ENCODE assay signal across 12 cellular contexts in the genomic region with DNA sequence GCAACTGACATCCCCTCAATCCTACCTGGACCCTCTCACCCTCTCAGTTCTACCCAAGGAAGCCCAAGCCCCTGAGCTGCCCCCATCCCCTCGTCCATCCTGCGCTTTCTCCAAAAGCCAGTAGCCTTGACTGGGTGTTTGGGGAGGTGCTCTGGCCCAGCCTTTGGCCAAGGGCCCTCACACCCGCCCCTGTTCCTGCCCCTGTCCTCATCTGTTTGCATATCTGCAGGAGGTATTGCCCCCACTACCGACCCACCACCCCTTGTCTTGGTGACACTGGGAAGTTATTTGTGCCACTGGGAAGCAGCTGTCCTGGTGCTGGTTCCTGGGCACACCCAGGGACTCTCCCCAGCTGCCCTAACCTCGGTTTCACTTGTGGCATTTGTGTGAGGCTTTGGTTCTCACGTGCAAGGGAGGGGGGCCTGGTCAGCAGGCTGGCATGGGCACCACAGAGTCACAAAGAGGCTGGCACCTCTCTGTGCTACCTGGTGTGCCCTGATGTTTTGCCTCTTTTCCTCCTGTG.
DNase-seq lines count a peak whose midpoint lies in the region; ATAC-seq, FAIRE-seq and TF ChIP-seq lines count a peak whose summit lies in the region.
"Had no signal": no experiment of that assay in that cellular context is flagged by ENCODE, and none has a peak within 500 bp of the region (broad histone marks: within the 10 kb centered on the region; RNA-seq: fewer than 3 reads in every experiment).

No MANE protein-coding gene starts in this region.

- CTCF ChIA-PET in CD8-positive, alpha-beta T cell (lab: Charles Lee): interaction anchor here (0.7 to 2.8 kb wide), 10 partner anchors 11 to 995 kb away, joined by 3 to 14 read pairs (median 4); no protein-coding TSS in a partner anchor
- CTCF ChIA-PET in endothelial cell of umbilical vein (lab: Charles Lee): interaction anchor here (1.1 to 2.2 kb wide), 3 partner anchors 150 to 704 kb away, joined by 4 to 11 read pairs (median 5); no protein-coding TSS in a partner anchor

- no peaks in the 10 kb centered on the region for H3K9me2 ChIP-seq in Karpas-422 (replicated peaks; ENCODE audit: insufficient read depth, low read length)

- no peak overlapping the region for H3K27ac Mint-ChIP-seq in CD8-positive, alpha-beta T cell

- no peak for DNase-seq in CD8-positive, alpha-beta T cell
- DNase-seq in Karpas-422 (no peak), endothelial cell of umbilical vein (ENCODE audit: low read depth, low spot score) (no peak), DMS114 treated with DMSO at 0.1 percent for 48 hours (lab: John Stamatoyannopoulos, UW; ENCODE audit: unreplicated experiment) (no peak), ascending aorta (ENCODE audit: low spot score in 2 of 2) (no peak), coronary artery (ENCODE audit: low spot score) (no peak)
- DNase-seq: activated CD4-positive, CD25-positive, alpha-beta regulatory T cell; brain microvascular endothelial cell; effector CD4-positive, alpha-beta T cell; MM.1S; NCI-H2029 had no signal

- dilution Hi-C loops in endothelial cell of umbilical vein (cut with MboI; ENCODE audit: extremely low pct_ligation_motif_present, low sequenced_read_pairs): no loop called here

- H3K4me2 ChIP-seq in Karpas-422 (ENCODE audit: low read depth, low read length, poor library complexity, severe bottlenecking) (peak overlapping the region; percentile 17), endothelial cell of umbilical vein (ENCODE audit: insufficient read depth, low read length) (no peak overlapping the region), parathyroid adenoma (ENCODE audit: low read length) (no peak overlapping the region)

- H4K20me1 ChIP-seq in Karpas-422 (ENCODE audit: insufficient read depth, low read depth, low read length): no peaks in the 10 kb centered on the region
- H4K20me1 ChIP-seq in endothelial cell of umbilical vein (replicated peaks; ENCODE audit: control insufficient read depth, extremely low read depth, insufficient read depth, low read length): no peaks in the 10 kb centered on the region

- no peaks in the 10 kb centered on the region for H3K9me1 ChIP-seq in endothelial cell of umbilical vein (replicated peaks; ENCODE audit: control insufficient read depth, extremely low read depth, insufficient read depth, low read length)

- TF ChIP-seq POLR2A in endothelial cell of umbilical vein (IDR thresholded peaks at IDR 0.05; ENCODE audit: low read depth, low read length): no peak

- H3K27me3 ChIP-seq in CD8-positive, alpha-beta T cell (ENCODE audit: insufficient read depth, low read length): no peaks in the 10 kb centered on the region
- no peaks in the 10 kb centered on the region for H3K27me3 ChIP-seq in Karpas-422 (ENCODE audit: low read length)
- peaks cover 0 to 8% of the 10 kb centered on the region in 2 experiments for H3K27me3 ChIP-seq in endothelial cell of umbilical vein (ENCODE audit: control insufficient read depth in 2 of 2, insufficient read depth in 2 of 2, low read length in 2 of 2)
- no peaks in the 10 kb centered on the region for H3K27me3 ChIP-seq in parathyroid adenoma (ENCODE audit: control insufficient read depth, insufficient read depth, low read length)
- no peaks in the 10 kb centered on the region for H3K27me3 ChIP-seq in ascending aorta
- H3K27me3 ChIP-seq: brain microvascular endothelial cell had no signal

- H3K79me2 ChIP-seq in Karpas-422 (ENCODE audit: low read length) (no peaks in the 10 kb centered on the region), endothelial cell of umbilical vein (ENCODE audit: control insufficient read depth, insufficient read depth, low read length) (no peaks in the 10 kb centered on the region), parathyroid adenoma (no peaks in the 10 kb centered on the region)

- intact Hi-C loops in CD8-positive, alpha-beta T cell (cut with DNase I, micrococcal nuclease): loop anchor here (1.0 kb wide), 2 partner anchors 265 to 703 kb away; no protein-coding TSS in a partner anchor
- intact Hi-C loops in endothelial cell of umbilical vein (cut with micrococcal nuclease) (loop anchor here (1.0 to 10.0 kb wide), 4 partner anchors 9 to 703 kb away; partner anchors contain the start of gene METTL2A), ascending aorta (cut with DNase I) (loop anchor here (1.0 to 10.0 kb wide), 3 partner anchors 265 to 582 kb away; no protein-coding TSS in a partner anchor)

- FAIRE-seq in endothelial cell of umbilical vein (lab: Jason Lieb, UNC): peak; percentile 59

- no peaks in the 10 kb centered on the region for H3K9me3 Mint-ChIP-seq in CD8-positive, alpha-beta T cell

- ATAC-seq in CD8-positive, alpha-beta T cell: no peak

- no peak for TF ChIP-seq CTCF in CD8-positive, alpha-beta T cell (IDR thresholded peaks at IDR 0.05)
- TF ChIP-seq CTCF in endothelial cell of umbilical vein (IDR thresholded peaks at IDR 0.05; ENCODE audit: extremely low read depth in 1 of 2, insufficient read depth in 1 of 2, low read depth in 1 of 2, low read length in 2 of 2) (no peak), parathyroid adenoma (IDR thresholded peaks at IDR 0.05) (no peak), ascending aorta (IDR thresholded peaks at IDR 0.05) (no peak), coronary artery (IDR thresholded peaks at IDR 0.05) (no peak)

- no peaks in the 10 kb centered on the region for H3K36me3 ChIP-seq in CD8-positive, alpha-beta T cell (ENCODE audit: insufficient read depth, low read length)
- H3K36me3 ChIP-seq in Karpas-422 (ENCODE audit: insufficient read depth, low read length): no peaks in the 10 kb centered on the region
- H3K36me3 ChIP-seq in endothelial cell of umbilical vein (ENCODE audit: control insufficient read depth in 2 of 2, extremely low read depth in 1 of 2, insufficient read depth in 2 of 2, low read length in 2 of 2): no peaks in the 10 kb centered on the region
- no peaks in the 10 kb centered on the region for H3K36me3 ChIP-seq in parathyroid adenoma (ENCODE audit: control insufficient read depth, insufficient read depth, low read length)
- H3K36me3 ChIP-seq in ascending aorta: no peaks in the 10 kb centered on the region
- H3K36me3 ChIP-seq: brain microvascular endothelial cell had no signal

- H3K9ac ChIP-seq in Karpas-422 (ENCODE audit: low read length) (0 out of 2 replicates have a peak overlapping the region, but pooled peaks have one; percentile 11), endothelial cell of umbilical vein (replicated peaks; ENCODE audit: extremely low read depth, insufficient read depth, low read length) (no peak overlapping the region), parathyroid adenoma (no peak overlapping the region)

- H3K9me3 ChIP-seq in CD8-positive, alpha-beta T cell (ENCODE audit: low read length): no peaks in the 10 kb centered on the region
- H3K9me3 ChIP-seq in Karpas-422 (ENCODE audit: low read length) (no peaks in the 10 kb centered on the region), endothelial cell of umbilical vein (replicated peaks; ENCODE audit: control insufficient read depth, insufficient read depth, low read length) (no peaks in the 10 kb centered on the region), parathyroid adenoma (ENCODE audit: control insufficient read depth, low read length) (no peaks in the 10 kb centered on the region), ascending aorta (no peaks in the 10 kb centered on the region)

- peaks cover 5% of the 10 kb centered on the region for H3K4me1 ChIP-seq in CD8-positive, alpha-beta T cell (ENCODE audit: insufficient read depth, low read length)
- peaks cover 27% of the 10 kb centered on the region for H3K4me1 ChIP-seq in Karpas-422 (ENCODE audit: low read length)
- H3K4me1 ChIP-seq in endothelial cell of umbilical vein (ENCODE audit: control insufficient read depth, extremely low read depth, insufficient read depth, low read length): peaks cover 32% of the 10 kb centered on the region
- H3K4me1 ChIP-seq in parathyroid adenoma: peaks cover 18% of the 10 kb centered on the region
- peaks cover 0 to 23% of the 10 kb centered on the region in 2 donors for H3K4me1 ChIP-seq in ascending aorta

- no TSS peak for BruUV-seq in endothelial cell of umbilical vein (replicated peaks; lab: Mats Ljungman, UMichigan)

- POLR2A ChIA-PET in CD8-positive, alpha-beta T cell (lab: Charles Lee): no interaction called here
- POLR2A ChIA-PET in endothelial cell of umbilical vein (lab: Charles Lee): no interaction called here

- peak overlapping the region; percentile 63 for H3K4me3 Mint-ChIP-seq in CD8-positive, alpha-beta T cell

- H2AFZ ChIP-seq in Karpas-422 (ENCODE audit: low read length) (no peak overlapping the region), endothelial cell of umbilical vein (ENCODE audit: low read depth, low read length) (no peak overlapping the region), parathyroid adenoma (peak overlapping the region; percentile 68)

- no peak overlapping the region for H3K27ac ChIP-seq in CD8-positive, alpha-beta T cell (ENCODE audit: low read depth, low read length)
- no peak overlapping the region for H3K27ac ChIP-seq in Karpas-422 (ENCODE audit: low read length)
- no peak overlapping the region for H3K27ac ChIP-seq in endothelial cell of umbilical vein (ENCODE audit: insufficient read depth, low read depth, low read length)
- peak overlapping the region; percentile 1 for H3K27ac ChIP-seq in parathyroid adenoma
- no peak overlapping the region for H3K27ac ChIP-seq in ascending aorta
- H3K27ac ChIP-seq in coronary artery: no peak overlapping the region

- peaks cover 3% of the 10 kb centered on the region for H3K27me3 Mint-ChIP-seq in CD8-positive, alpha-beta T cell (ENCODE audit: low read depth)

- no peaks in the 10 kb centered on the region for H3K36me3 Mint-ChIP-seq in CD8-positive, alpha-beta T cell

- no peak overlapping the region for H3K4me3 ChIP-seq in CD8-positive, alpha-beta T cell (ENCODE audit: low read depth, low read length)
- H3K4me3 ChIP-seq in Karpas-422 (ENCODE audit: low read length): no peak overlapping the region
- no peak overlapping the region for H3K4me3 ChIP-seq in endothelial cell of umbilical vein (replicated peaks in 1 of 3; ENCODE audit: insufficient read depth in 1 of 3, low read depth in 1 of 3, low read length in 3 of 3)
- H3K4me3 ChIP-seq in parathyroid adenoma (ENCODE audit: low read depth, low read length): no peak overlapping the region
- H3K4me3 ChIP-seq in ascending aorta: no peak overlapping the region
- no peak overlapping the region for H3K4me3 ChIP-seq in coronary artery

- peaks cover 7% of the 10 kb centered on the region for H3K4me1 Mint-ChIP-seq in CD8-positive, alpha-beta T cell (ENCODE audit: low read depth)

TF ChIP-seq in endothelial cell of umbilical vein, 7 proteins besides CTCF, POLR2A, EP300 and RAD21 (continues in another document):
- TF ChIP-seq POLR2AphosphoS5 (IDR thresholded peaks at IDR 0.05; ENCODE audit: insufficient read depth, low read depth, low read length): no peak
- no peak for TF ChIP-seq GATA2 (IDR thresholded peaks at IDR 0.05; ENCODE audit: insufficient read depth, insufficient read length, low read depth, low read length)
- no peak for TF ChIP-seq MYC (IDR thresholded peaks at IDR 0.05; ENCODE audit: low read depth, low read length)
- TF ChIP-seq EZH2 (IDR thresholded peaks at IDR 0.05; ENCODE audit: borderline replicate concordance, low read depth, low read length, severe bottlenecking): no peak
- TF ChIP-seq MAX (IDR thresholded peaks at IDR 0.05; ENCODE audit: insufficient read depth, insufficient read length): no peak
